Comparison of ENCODE assay signal across 8 cellular contexts in genomic region chr16:31032736-31033708, GRCh38. TPM values are rescaled to one million over a fixed set of nuclear protein-coding genes. Genes with fewer than 3 reads are reported as not detected.
DNase-seq lines count a peak whose midpoint lies in the region; ATAC-seq and TF ChIP-seq lines count a peak whose summit lies in the region.

Gene STX4 (plus strand): TSS chr16:31033558. CDS start chr16:31033806, 248 bp downstream.

- H3K27me3 ChIP-seq in DND-41 (ENCODE audit: insufficient read depth, low read length, poor library complexity) (no peaks in the 10 kb centered on the region), GM23338 (ENCODE audit: insufficient read depth) (no peaks in the 10 kb centered on the region), fibroblast of lung (ENCODE audit: control insufficient read depth, insufficient read depth, low read length) (no peaks in the 10 kb centered on the region)

- ATAC-seq in DND-41 (ENCODE audit: insufficient read depth, low read depth) (peak; percentile 82), GM23338 (peak; percentile 87)
- ATAC-seq in activated T-helper 17 cell treated with anti-CD3 and anti-CD28 coated beads, Interleukin-2, amount 50 U/mL, for 72 hours (replicated peaks), result peak; percentile 90
- peak; percentile 77 to 84 for ATAC-seq in naive thymus-derived CD8-positive, alpha-beta T cell

- DNase-seq in DND-41 (peak; percentile 97), GM23338 (ENCODE audit: low spot score) (peak; percentile 99), LHCN-M2 (ENCODE audit: low read depth) (peak; percentile 97), RWPE1 (ENCODE audit: low spot score) (peak; percentile 96), fibroblast of lung (ENCODE audit: low read depth in 2 of 2) (peak; percentile 97 to 99)
- DNase-seq in naive thymus-derived CD8-positive, alpha-beta T cell, result peak; percentile 92 to 99 (median 97)
- peak; percentile 94 to 100 (median 96) for DNase-seq in stimulated activated naive CD4-positive, alpha-beta T cell (lab: John Stamatoyannopoulos, UW)

- H2AFZ ChIP-seq in DND-41 (ENCODE audit: low read depth, low read length) (peak within 1 kb of the TSS; percentile 89), GM23338 (peak within 1 kb of the TSS; percentile 95), fibroblast of lung (ENCODE audit: low read length) (peak within 1 kb of the TSS; percentile 75)

- peak within 1 kb of the TSS; percentile 84 for H3K4me2 ChIP-seq in DND-41 (ENCODE audit: insufficient read depth, low read length)
- peak within 1 kb of the TSS; percentile 98 for H3K4me2 ChIP-seq in GM23338
- peak within 1 kb of the TSS; percentile 97 for H3K4me2 ChIP-seq in fibroblast of lung (ENCODE audit: extremely low read depth, insufficient read depth, low read length)

- TF ChIP-seq CTCF in DND-41 (IDR thresholded peaks at IDR 0.05; ENCODE audit: borderline replicate concordance, extremely low read depth, low read length, poor library complexity, severe bottlenecking) (no peak), GM23338 (conservative IDR thresholded peaks at IDR 0.05; ENCODE audit: low read depth in 2 of 2) (no peak), RWPE1 (conservative IDR thresholded peaks at IDR 0.05; ENCODE audit: low read depth) (no peak), fibroblast of lung (conservative IDR thresholded peaks at IDR 0.05 in 1 of 2, IDR thresholded peaks at IDR 0.05 in 1 of 2; ENCODE audit: low read depth in 1 of 2, low read length in 2 of 2) (no peak)

- peak within 1 kb of the TSS; percentile 78 to 83 for H3K4me3 ChIP-seq in DND-41 (ENCODE audit: low read depth in 1 of 2, low read length in 2 of 2)
- H3K4me3 ChIP-seq in GM23338, result peak within 1 kb of the TSS; percentile 99
- H3K4me3 ChIP-seq in fibroblast of lung (replicated peaks in 1 of 4; ENCODE audit: control extremely low read depth in 1 of 4, insufficient read depth in 1 of 4, low read depth in 3 of 4, low read length in 4 of 4), result peak within 1 kb of the TSS; percentile 85 to 100 (median 100)

- no peaks in the 10 kb centered on the region for H3K9me2 ChIP-seq in GM23338 (ENCODE audit: insufficient read depth)

- POLR2A ChIA-PET in RWPE1 (lab: Yijun Ruan, JAX; ENCODE audit: low non-redundant PET), result no interaction called here
- POLR2A ChIA-PET in naive thymus-derived CD8-positive, alpha-beta T cell (lab: Charles Lee), result interaction anchor here (0.5 to 3.6 kb wide), 7 partner anchors 41 to 521 kb away, joined by 3 to 26 read pairs (median 6); partner anchors contain the start of genes FUS, KAT8, ZNF646 and ZNF668

- H3K79me2 ChIP-seq in DND-41 (ENCODE audit: insufficient read depth, low read length), result peaks cover 12% of the 10 kb centered on the region
- no peaks in the 10 kb centered on the region; the same call in 1 of the 2 replicates for H3K79me2 ChIP-seq in GM23338 (replicated peaks; ENCODE audit: insufficient read depth)
- peaks cover 12% of the 10 kb centered on the region for H3K79me2 ChIP-seq in fibroblast of lung (ENCODE audit: control insufficient read depth, insufficient read depth, low read length)

- CTCF ChIA-PET in RWPE1 (lab: Yijun Ruan, JAX), result interaction anchor here (0.5 to 1.4 kb wide), 6 partner anchors 11 to 126 kb away, joined by 3 to 5 read pairs (median 4); partner anchors contain the start of gene HSD3B7

- H3K9me3 ChIP-seq in DND-41 (ENCODE audit: insufficient read depth, low read length, severe bottlenecking) (no peaks in the 10 kb centered on the region), fibroblast of lung (ENCODE audit: control insufficient read depth, insufficient read depth, low read depth, low read length) (no peaks in the 10 kb centered on the region)

- H3K4me3 Mint-ChIP-seq in GM23338, result peak within 1 kb of the TSS; percentile 90
- peak within 1 kb of the TSS; percentile 89 for H3K4me3 Mint-ChIP-seq in activated T-helper 17 cell treated with anti-CD3 and anti-CD28 coated beads, Interleukin-2, amount 50 U/mL, for 72 hours
- peak within 1 kb of the TSS; percentile 95 to 100 (median 98) for H3K4me3 Mint-ChIP-seq in naive thymus-derived CD8-positive, alpha-beta T cell

- peaks cover 12% of the 10 kb centered on the region for H3F3A ChIP-seq in GM23338 (replicated peaks; ENCODE audit: low read depth)

- H4K20me1 ChIP-seq in DND-41 (ENCODE audit: insufficient read depth, low read length) (no peaks in the 10 kb centered on the region), GM23338 (replicated peaks; ENCODE audit: insufficient read depth) (no peaks in the 10 kb centered on the region), fibroblast of lung (ENCODE audit: control insufficient read depth, extremely low read depth, insufficient read depth, low read length) (peaks cover 2% of the 10 kb centered on the region)

- H3K27ac ChIP-seq in DND-41 (ENCODE audit: low read length) (peak within 1 kb of the TSS; percentile 89), GM23338 (ENCODE audit: low read depth) (peak within 1 kb of the TSS; percentile 80), RWPE1 (peak within 1 kb of the TSS; percentile 83), fibroblast of lung (ENCODE audit: insufficient read depth, low read length) (peak within 1 kb of the TSS; percentile 97)

- H3K27me3 Mint-ChIP-seq in GM23338 (ENCODE audit: insufficient read depth, low read depth, poor library complexity), result peaks cover 10% of the 10 kb centered on the region
- no peaks in the 10 kb centered on the region for H3K27me3 Mint-ChIP-seq in activated T-helper 17 cell treated with anti-CD3 and anti-CD28 coated beads, Interleukin-2, amount 50 U/mL, for 72 hours
- H3K27me3 Mint-ChIP-seq in naive thymus-derived CD8-positive, alpha-beta T cell, result peaks cover 0 to 3% (median 0%) of the 10 kb centered on the region in 5 donors

- peaks cover 2% of the 10 kb centered on the region; the same call in 1 of the 3 replicates for H3K36me3 Mint-ChIP-seq in GM23338 (ENCODE audit: low read depth)
- peaks cover 51% of the 10 kb centered on the region for H3K36me3 Mint-ChIP-seq in activated T-helper 17 cell treated with anti-CD3 and anti-CD28 coated beads, Interleukin-2, amount 50 U/mL, for 72 hours (ENCODE audit: low read depth)
- peaks cover 0 to 24% (median 0%) of the 10 kb centered on the region in 3 donors for H3K36me3 Mint-ChIP-seq in naive thymus-derived CD8-positive, alpha-beta T cell

- H3K36me3 ChIP-seq in DND-41 (ENCODE audit: insufficient read depth, low read length) (peaks cover 17% of the 10 kb centered on the region), GM23338 (ENCODE audit: insufficient read depth) (no peaks in the 10 kb centered on the region), fibroblast of lung (ENCODE audit: control insufficient read depth, insufficient read depth, low read length) (peaks cover 11% of the 10 kb centered on the region)

- peak within 1 kb of the TSS; percentile 79 for H3K9ac ChIP-seq in DND-41 (ENCODE audit: low read depth, low read length)
- H3K9ac ChIP-seq in fibroblast of lung (ENCODE audit: insufficient read depth, low read length), result peak within 1 kb of the TSS; percentile 95

- H3K4me1 ChIP-seq in DND-41 (ENCODE audit: insufficient read depth, low read length) (peaks cover 23% of the 10 kb centered on the region), GM23338 (ENCODE audit: insufficient read depth) (peaks cover 9% of the 10 kb centered on the region), fibroblast of lung (ENCODE audit: control insufficient read depth, extremely low read depth, insufficient read depth, low read length) (peaks cover 2% of the 10 kb centered on the region)

- H3K9me3 Mint-ChIP-seq in GM23338, result no peaks in the 10 kb centered on the region; the same call in 2 of the 3 replicates
- no peaks in the 10 kb centered on the region for H3K9me3 Mint-ChIP-seq in activated T-helper 17 cell treated with anti-CD3 and anti-CD28 coated beads, Interleukin-2, amount 50 U/mL, for 72 hours
- no peaks in the 10 kb centered on the region for H3K9me3 Mint-ChIP-seq in naive thymus-derived CD8-positive, alpha-beta T cell

- peak within 1 kb of the TSS; percentile 83 for H3K27ac Mint-ChIP-seq in GM23338
- peak within 1 kb of the TSS; percentile 91 for H3K27ac Mint-ChIP-seq in activated T-helper 17 cell treated with anti-CD3 and anti-CD28 coated beads, Interleukin-2, amount 50 U/mL, for 72 hours
- H3K27ac Mint-ChIP-seq in naive thymus-derived CD8-positive, alpha-beta T cell, result peak within 1 kb of the TSS; percentile 93 to 100 (median 99)

- peaks cover 9% of the 10 kb centered on the region; the same call in 1 of the 3 replicates for H3K4me1 Mint-ChIP-seq in GM23338
- H3K4me1 Mint-ChIP-seq in activated T-helper 17 cell treated with anti-CD3 and anti-CD28 coated beads, Interleukin-2, amount 50 U/mL, for 72 hours, result peaks cover 6% of the 10 kb centered on the region
- H3K4me1 Mint-ChIP-seq in naive thymus-derived CD8-positive, alpha-beta T cell, result peaks cover 16 to 39% (median 34%) of the 10 kb centered on the region in 4 donors

TF ChIP-seq in GM23338, 12 proteins besides CTCF, POLR2A, EP300 and RAD21:
- TF ChIP-seq ETS1 (IDR thresholded peaks at IDR 0.05) (peak; percentile 91), CREB1 (CRISPR knock-in tag; IDR thresholded peaks at IDR 0.05; ENCODE audit: low read depth) (peak; percentile 96), EZH2 (IDR thresholded peaks at IDR 0.05; ENCODE audit: low read depth, unreplicated experiment) (no peak)

RNA-seq across cellular contexts. Expression of gene STX4, which starts in this region (rescaled TPM):
- total RNA-seq in GM23338 (2014; rRNA removed; shearing (Covaris generic)), result 13.0 TPM in 2 replicates
- polyA plus RNA-seq in GM23338 (2016; fragmentation: Nextera tagmentation; extraction: Ambion mirVana) (39.3 and 40.8 TPM in 2 replicates), fibroblast of lung (42.8 and 53.9 TPM in 2 replicates)
- total RNA-seq in LHCN-M2 (2014; rRNA removed) (51.4 and 52.9 TPM in 2 replicates), fibroblast of lung (28.0 and 37.5 TPM in 2 replicates)
- 103 TPM for polyA plus RNA-seq in LHCN-M2 (2012)
- 10 to 100 TPM; 49.4 to 76.9 TPM for total RNA-seq in activated T-helper 17 cell treated with anti-CD3 and anti-CD28 coated beads, Interleukin-2, amount 50 U/mL, for 72 hours
- 55.8 and 78.3 TPM in 2 replicates for polyA plus RNA-seq in fibroblast of lung (2012)
- polyA minus RNA-seq in fibroblast of lung (ENCODE audit: low replicate concordance), result 104 and 156 TPM in 2 replicates
- 100 to 1,000 TPM in 1 of 2 experiments, 10 to 100 TPM in 1; 97.9 to 100 TPM for total RNA-seq in naive thymus-derived CD8-positive, alpha-beta T cell
- polyA plus RNA-seq in naive thymus-derived CD8-positive, alpha-beta T cell, result 10 to 100 TPM; 23.2 to 31.3 (median 23.7) TPM

Comparison
In these comparisons a context has a peak if more than half of its experiments do, and no peak if none do; other contexts are left out.
1. Peak in every context shown above with its lines: DNase-seq, ATAC-seq, H3K4me3 ChIP-seq and H3K27ac ChIP-seq.